In genomic region chr6:34272022-34272926, GRCh38 we compare ENCODE assay signal across 15 cellular contexts. TPM values are rescaled to one million over a fixed set of nuclear protein-coding genes. Genes with fewer than 3 reads are reported as not detected.
DNase-seq lines count a peak whose midpoint lies in the region; TF ChIP-seq lines count a peak whose summit lies in the region.
"Had no signal": no experiment of that assay in that cellular context is flagged by ENCODE, and none has a peak within 500 bp of the region (broad histone marks: within the 10 kb centered on the region; RNA-seq: fewer than 3 reads in every experiment).

No MANE protein-coding gene starts in this region.

- intact Hi-C loops in transverse colon (cut with DNase I; ENCODE audit: low total_unique reads): no loop called here

- peak overlapping the region; percentile 52 to 84 (median 72) for H3K27ac ChIP-seq in BLaER1 treated with 17β-estradiol and CSF1 and Interleukin-3, amounts not matched to agents 10 nM and 100 nM
- H3K27ac ChIP-seq in endodermal cell (ENCODE audit: low read depth, low read length) (no peak overlapping the region), mesenchymal stem cell (ENCODE audit: low read length, poor library complexity, severe bottlenecking) (no peak overlapping the region), transverse colon (peak overlapping the region in 1 of 4 donors; percentile 1)
- H3K27ac ChIP-seq: thoracic aorta had no signal

- in situ Hi-C loops in KBM-7 (cut with MboI; ENCODE audit: low pct_unique_long_range_greater_than_20kb, low sequenced_read_pairs): no loop called here
- in situ Hi-C loops in transverse colon (cut with MboI; ENCODE audit: low pct_ligation_motif_present in 1 of 4, low pct_unique_long_range_greater_than_20kb in 1 of 4, low sequenced_read_pairs in 3 of 4): loop anchor here in 1 of 4 donors (25.0 kb wide), 1 partner anchor 115 kb away; the partner anchor contains the start of gene NUDT3

- no peaks in the 10 kb centered on the region; a peak in 1 of 22 replicates for H3K36me3 ChIP-seq in BLaER1 treated with 17β-estradiol and CSF1 and Interleukin-3, amounts not matched to agents 10 nM and 100 nM
- H3K36me3 ChIP-seq in endodermal cell (ENCODE audit: control insufficient read depth, insufficient read depth, low read length): no peaks in the 10 kb centered on the region
- H3K36me3 ChIP-seq in mesenchymal stem cell (ENCODE audit: control insufficient read depth in 1 of 2, insufficient read depth in 2 of 2, low read depth in 1 of 2, low read length in 2 of 2): peaks cover 0 to 5% of the 10 kb centered on the region in 2 experiments
- no peaks in the 10 kb centered on the region for H3K36me3 ChIP-seq in transverse colon
- H3K36me3 ChIP-seq: thoracic aorta had no signal

- peaks cover 5% of the 10 kb centered on the region for H3K4me1 Mint-ChIP-seq in endodermal cell

- no peaks in the 10 kb centered on the region for H3K9me3 Mint-ChIP-seq in endodermal cell
- H3K9me3 Mint-ChIP-seq: activated CD8-positive, alpha-beta T cell treated with anti-CD3 and anti-CD28 coated beads for 36 hours; activated naive CD8-positive, alpha-beta T cell treated with anti-CD3 and anti-CD28 coated beads, Interleukin-2, amount 10 ng/mL, durations not matched to agents 7 days and 5 days; CD4-positive, alpha-beta T cell; T-cell had no signal

- no peak overlapping the region for H3K4ac ChIP-seq in mesenchymal stem cell (ENCODE audit: low read depth in 1 of 2, low read length in 2 of 2)

- no peak overlapping the region for H2AK5ac ChIP-seq in mesenchymal stem cell (ENCODE audit: low read length, severe bottlenecking)

- H3K4me3 ChIP-seq in BLaER1 treated with 17β-estradiol and CSF1 and Interleukin-3, amounts not matched to agents 10 nM and 100 nM: peak overlapping the region in 2 of 10 experiments; percentile 19 to 36; a peak in 3 of 20 replicates
- no peak overlapping the region for H3K4me3 ChIP-seq in endodermal cell (ENCODE audit: low read length)
- H3K4me3 ChIP-seq in mesenchymal stem cell (ENCODE audit: insufficient read depth in 1 of 2, low read depth in 1 of 2, low read length in 2 of 2): no peak overlapping the region
- H3K4me3 ChIP-seq in transverse colon: no peak overlapping the region
- H3K4me3 ChIP-seq: thoracic aorta had no signal

- H3K36me3 Mint-ChIP-seq in endodermal cell (ENCODE audit: low read depth): peaks cover 2% of the 10 kb centered on the region
- H3K36me3 Mint-ChIP-seq: activated naive CD8-positive, alpha-beta T cell treated with anti-CD3 and anti-CD28 coated beads, Interleukin-2, amount 10 ng/mL, durations not matched to agents 7 days and 5 days; T-cell had no signal

- H2BK120ac ChIP-seq in mesenchymal stem cell (ENCODE audit: low read depth, low read length): no peak overlapping the region

- no peak for TF ChIP-seq POLR2A in transverse colon (IDR thresholded peaks at IDR 0.05)

- peaks cover 34 to 57% (median 40%) of the 10 kb centered on the region in 10 experiments for H3K4me1 ChIP-seq in BLaER1 treated with 17β-estradiol and CSF1 and Interleukin-3, amounts not matched to agents 10 nM and 100 nM
- H3K4me1 ChIP-seq in endodermal cell (ENCODE audit: control insufficient read depth, insufficient read depth, low read length) (no peaks in the 10 kb centered on the region), mesenchymal stem cell (ENCODE audit: control insufficient read depth, insufficient read depth, low read depth, low read length) (peaks cover 1% of the 10 kb centered on the region), transverse colon (no peaks in the 10 kb centered on the region)

- H4K91ac ChIP-seq in mesenchymal stem cell (ENCODE audit: low read length): no peak overlapping the region

- no peak overlapping the region for H2BK12ac ChIP-seq in mesenchymal stem cell (ENCODE audit: low read length in 2 of 2)

- peak overlapping the region; percentile 60 to 96 (median 90) for H3K4me2 ChIP-seq in BLaER1 treated with 17β-estradiol and CSF1 and Interleukin-3, amounts not matched to agents 10 nM and 100 nM
- no peak overlapping the region for H3K4me2 ChIP-seq in mesenchymal stem cell (ENCODE audit: low read length, poor library complexity, severe bottlenecking)

- H2BK15ac ChIP-seq in mesenchymal stem cell (ENCODE audit: low read depth, poor library complexity, severe bottlenecking): no peak overlapping the region

- TF ChIP-seq CTCF in endodermal cell (conservative IDR thresholded peaks at IDR 0.05): peak; percentile 60
- TF ChIP-seq CTCF in transverse colon (IDR thresholded peaks at IDR 0.05): no peak

- 89 to 91% methylated on average over 6 to 13 of the region's 13 CpGs for WGBS in endodermal cell (ENCODE audit: insufficient coverage in 1 of 2, insufficient read length in 1 of 2), 2 experiments
- WGBS in mesenchymal stem cell: 95% methylated on average over 12 of the region's 13 CpGs
- WGBS in transverse colon (ENCODE audit: low coverage in 1 of 2), 2 donors: 87 to 96% methylated on average over 4 to 13 of the region's 13 CpGs

- no peaks in the 10 kb centered on the region for H3K27me3 ChIP-seq in BLaER1 treated with 17β-estradiol and CSF1 and Interleukin-3, amounts not matched to agents 10 nM and 100 nM
- no peaks in the 10 kb centered on the region for H3K27me3 ChIP-seq in endodermal cell (ENCODE audit: control insufficient read depth, insufficient read depth, low read length, poor library complexity, severe bottlenecking)
- no peaks in the 10 kb centered on the region for H3K27me3 ChIP-seq in mesenchymal stem cell (ENCODE audit: control insufficient read depth in 1 of 2, insufficient read depth in 1 of 2, low read length in 2 of 2)
- H3K27me3 ChIP-seq in transverse colon: no peaks in the 10 kb centered on the region

- H3K14ac ChIP-seq in mesenchymal stem cell (ENCODE audit: low read length in 2 of 2): no peak overlapping the region

- H4K8ac ChIP-seq in mesenchymal stem cell (ENCODE audit: low read length): peak overlapping the region; percentile 66

- no peak for TF ChIP-seq EP300 in transverse colon (IDR thresholded peaks at IDR 0.05; ENCODE audit: low read depth)

- H3K79me1 ChIP-seq in mesenchymal stem cell (replicated peaks; ENCODE audit: low read length, poor library complexity, severe bottlenecking): no peaks in the 10 kb centered on the region

- DNase-seq in KBM-7 (peak; percentile 64), endodermal cell (peak; percentile 72), mesenchymal stem cell (no peak), occipital lobe (lab: John Stamatoyannopoulos, UW) (no peak), AG08395 (ENCODE audit: low spot score) (no peak), superior temporal gyrus (ENCODE audit: extremely low spot score) (no peak), transverse colon (no peak)
- DNase-seq: activated CD8-positive, alpha-beta T cell treated with anti-CD3 and anti-CD28 coated beads for 36 hours; activated naive CD8-positive, alpha-beta T cell treated with anti-CD3 and anti-CD28 coated beads, Interleukin-2, amount 10 ng/mL, durations not matched to agents 7 days and 5 days; CD4-positive, alpha-beta T cell; cortex of kidney; NCI-H524 treated with DMSO at 0.1 percent for 48 hours; T-cell had no signal

- peaks cover 0 to 19% (median 10%) of the 10 kb centered on the region in 11 experiments; a peak in 14 of 22 replicates for H3K9me3 ChIP-seq in BLaER1 treated with 17β-estradiol and CSF1 and Interleukin-3, amounts not matched to agents 10 nM and 100 nM (replicated peaks in 1 of 11)
- H3K9me3 ChIP-seq in endodermal cell (ENCODE audit: control insufficient read depth, low read length): no peaks in the 10 kb centered on the region
- no peaks in the 10 kb centered on the region for H3K9me3 ChIP-seq in mesenchymal stem cell (ENCODE audit: control insufficient read depth, low read length)
- H3K9me3 ChIP-seq in transverse colon: no peaks in the 10 kb centered on the region
- H3K9me3 ChIP-seq: thoracic aorta had no signal

- no peak overlapping the region for H2AFZ ChIP-seq in mesenchymal stem cell (ENCODE audit: low read depth, low read length)

- peak overlapping the region in 10 of 11 experiments; percentile 15 to 70 (median 46); a peak in 16 of 22 replicates for H3K9ac ChIP-seq in BLaER1 treated with 17β-estradiol and CSF1 and Interleukin-3, amounts not matched to agents 10 nM and 100 nM
- H3K9ac ChIP-seq in endodermal cell (ENCODE audit: extremely low read depth, low read length, poor library complexity, severe bottlenecking) (no peak overlapping the region), mesenchymal stem cell (ENCODE audit: low read length) (no peak overlapping the region)

- no peak overlapping the region for H3K27ac Mint-ChIP-seq in endodermal cell
- H3K27ac Mint-ChIP-seq: activated CD8-positive, alpha-beta T cell treated with anti-CD3 and anti-CD28 coated beads for 36 hours; activated naive CD8-positive, alpha-beta T cell treated with anti-CD3 and anti-CD28 coated beads, Interleukin-2, amount 10 ng/mL, durations not matched to agents 7 days and 5 days; CD4-positive, alpha-beta T cell; T-cell had no signal

- peaks cover 2% of the 10 kb centered on the region for H3K27me3 Mint-ChIP-seq in endodermal cell (ENCODE audit: insufficient read depth)
- H3K27me3 Mint-ChIP-seq: activated CD8-positive, alpha-beta T cell treated with anti-CD3 and anti-CD28 coated beads for 36 hours; activated naive CD8-positive, alpha-beta T cell treated with anti-CD3 and anti-CD28 coated beads, Interleukin-2, amount 10 ng/mL, durations not matched to agents 7 days and 5 days; CD4-positive, alpha-beta T cell; T-cell had no signal

- H3K18ac ChIP-seq in mesenchymal stem cell (ENCODE audit: low read depth in 1 of 2, low read length in 2 of 2): peak overlapping the region in 1 of 2 experiments; percentile 34

- H3K23ac ChIP-seq in mesenchymal stem cell (ENCODE audit: low read length in 2 of 2): no peak overlapping the region

- no peak overlapping the region for H2BK5ac ChIP-seq in mesenchymal stem cell (ENCODE audit: low read depth, low read length, poor library complexity, severe bottlenecking)

- H4K20me1 ChIP-seq in BLaER1 treated with 17β-estradiol and CSF1 and Interleukin-3, amounts not matched to agents 10 nM and 100 nM: no peaks in the 10 kb centered on the region

- no peak overlapping the region for H3K4me3 Mint-ChIP-seq in endodermal cell
- H3K4me3 Mint-ChIP-seq: activated CD8-positive, alpha-beta T cell treated with anti-CD3 and anti-CD28 coated beads for 36 hours; activated naive CD8-positive, alpha-beta T cell treated with anti-CD3 and anti-CD28 coated beads, Interleukin-2, amount 10 ng/mL, durations not matched to agents 7 days and 5 days; CD4-positive, alpha-beta T cell; T-cell had no signal

RNA-seq across cellular contexts. Expression of gene SMIM29, which starts 23.5 kb away (rescaled TPM):
- total RNA-seq in endodermal cell (1 to 10 TPM; 7.2 to 7.9 TPM), occipital lobe (18.7 TPM), transverse colon (10 to 100 TPM in 3 of 4 donors, 1 to 10 TPM in 1; 8.2 to 14.9 (median 12.5) TPM)
- polyA plus RNA-seq in endodermal cell (2013, experiment 1 of 2): 16.4 TPM
- polyA plus RNA-seq in endodermal cell (2013, experiment 2 of 2): 14.3 TPM
- polyA plus RNA-seq in mesenchymal stem cell (2013, experiment 1 of 2): 47.1 TPM
- 50.5 TPM for polyA plus RNA-seq in mesenchymal stem cell (2013, experiment 2 of 2)

RNA-seq across cellular contexts. Expression of gene HMGA1, which starts 35.6 kb away (rescaled TPM):
- total RNA-seq in endodermal cell (1,000 to 10,000 TPM; 1,306 to 1,595 TPM), occipital lobe (25.0 TPM), transverse colon (100 to 1,000 TPM in 1 of 4 donors, 10 to 100 TPM in 3; 23.2 to 112 (median 63.2) TPM)
- 1,230 TPM for polyA plus RNA-seq in endodermal cell (2013, experiment 1 of 2)
- polyA plus RNA-seq in endodermal cell (2013, experiment 2 of 2): 1,159 TPM
- 544 TPM for polyA plus RNA-seq in mesenchymal stem cell (2013, experiment 1 of 2)
- polyA plus RNA-seq in mesenchymal stem cell (2013, experiment 2 of 2): 524 TPM

Comparison
In these comparisons a context has a peak if more than half of its experiments do, and no peak if none do; other contexts are left out.
1. H3K27ac ChIP-seq: peak in BLaER1 treated with 17β-estradiol and CSF1 and Interleukin-3, amounts not matched to agents 10 nM and 100 nM (11 of 11); none in endodermal cell (single experiment) and mesenchymal stem cell (single experiment).
2. H3K9ac ChIP-seq: peak in BLaER1 treated with 17β-estradiol and CSF1 and Interleukin-3, amounts not matched to agents 10 nM and 100 nM (10 of 11); none in endodermal cell (single experiment) and mesenchymal stem cell (single experiment).
3. DNase-seq: peak in KBM-7 (single experiment) and endodermal cell (single experiment); none in mesenchymal stem cell (single experiment), occipital lobe (single experiment), AG08395 (single experiment), superior temporal gyrus (single experiment) and transverse colon (single experiment).
4. RNA of gene HMGA1, which starts 35.6 kb away (total RNA-seq): 1,306 to 1,595 TPM in endodermal cell; 23.2 to 112 TPM in transverse colon and 25.0 TPM in occipital lobe (single experiment); every median in the first group is over 10 times any median in the second.